8 cellular contexts compared by ENCODE assay signal in genomic region chr1:27829339-27829960, GRCh38. TPM values are rescaled to one million over a fixed set of nuclear protein-coding genes. Genes with fewer than 3 reads are reported as not detected.
DNase-seq lines count a peak whose midpoint lies in the region; ATAC-seq and TF ChIP-seq lines count a peak whose summit lies in the region.
"Not testable (repeated sequence)": the region's sequence is repeated elsewhere in the genome, so short reads cannot be mapped to it uniquely, and the experiment has no call there.

No MANE protein-coding gene starts in this region.

- peaks cover 38% of the 10 kb centered on the region for H3K79me2 ChIP-seq in mammary epithelial cell (ENCODE audit: insufficient read depth, low read length)

- H3K4me3 ChIP-seq in CD4-positive, CD25-positive, alpha-beta regulatory T cell (ENCODE audit: low read depth, low read length): peak overlapping the region; percentile 92
- H3K4me3 ChIP-seq in HUES6 (ENCODE audit: low read depth, low read length); mammary epithelial cell (replicated peaks in 1 of 3; ENCODE audit: insufficient read depth in 1 of 3, low read depth in 2 of 3, low read length in 3 of 3); iPS-18a (ENCODE audit: low read length): not testable (repeated sequence)
- H3K4me3 ChIP-seq in SJCRH30: peak overlapping the region; percentile 96
- H3K4me3 ChIP-seq in subcutaneous abdominal adipose tissue (ENCODE audit: low read depth in 1 of 5, low read length in 5 of 5): peak overlapping the region in 2 of 5 donors; percentile 85 to 93

- not testable (repeated sequence) for ATAC-seq in CD4-positive, CD25-positive, alpha-beta regulatory T cell (ENCODE audit: low read depth in 2 of 2)

- DNase-seq in CD4-positive, CD25-positive, alpha-beta regulatory T cell; SJCRH30; activated T-cell treated with anti-CD3 and anti-CD28 coated beads, Interleukin-2, amount 50 U/mL, for 24 hours; mammary epithelial cell; neural crest cell (ENCODE audit: low read depth, low spot score): not testable (repeated sequence)

- H3K9ac ChIP-seq in HUES6 (ENCODE audit: low read length) (peak overlapping the region; percentile 96), iPS-18a (ENCODE audit: low read length) (peak overlapping the region; percentile 97), subcutaneous abdominal adipose tissue (ENCODE audit: low read length in 5 of 5) (peak overlapping the region in 1 of 5 donors; percentile 97)
- not testable (repeated sequence) for H3K9ac ChIP-seq in mammary epithelial cell (ENCODE audit: insufficient read depth, low read length)

- H3K4me1 Mint-ChIP-seq in CD4-positive, CD25-positive, alpha-beta regulatory T cell: peaks cover 12 to 40% (median 27%) of the 10 kb centered on the region in 4 donors
- H3K4me1 Mint-ChIP-seq in activated T-cell treated with anti-CD3 and anti-CD28 coated beads, Interleukin-2, amount 50 U/mL, for 24 hours (ENCODE audit: low read depth): peaks cover 32% of the 10 kb centered on the region
- peaks cover 26% of the 10 kb centered on the region for H3K4me1 Mint-ChIP-seq in neural crest cell

- peaks cover 19% of the 10 kb centered on the region for H3K36me3 ChIP-seq in CD4-positive, CD25-positive, alpha-beta regulatory T cell (ENCODE audit: control insufficient read depth, insufficient read depth, low read length)
- peaks cover 19% of the 10 kb centered on the region for H3K36me3 ChIP-seq in HUES6 (ENCODE audit: control insufficient read depth, insufficient read depth, low read length)
- H3K36me3 ChIP-seq in SJCRH30: peaks cover 18% of the 10 kb centered on the region
- not testable (repeated sequence) for H3K36me3 ChIP-seq in mammary epithelial cell (ENCODE audit: insufficient read depth, low read length)
- peaks cover 17% of the 10 kb centered on the region for H3K36me3 ChIP-seq in iPS-18a (ENCODE audit: control insufficient read depth, low read depth, low read length)
- peaks cover 9 to 20% (median 17%) of the 10 kb centered on the region in 5 donors for H3K36me3 ChIP-seq in subcutaneous abdominal adipose tissue (ENCODE audit: control insufficient read depth in 5 of 5, insufficient read depth in 5 of 5, low read length in 5 of 5)

- not testable (repeated sequence) for H3K27ac ChIP-seq in CD4-positive, CD25-positive, alpha-beta regulatory T cell (ENCODE audit: insufficient read depth, low read length, poor library complexity, severe bottlenecking); SJCRH30; mammary epithelial cell (ENCODE audit: insufficient read depth, low read depth, low read length); iPS-18a (ENCODE audit: low read length)
- H3K27ac ChIP-seq in HUES6 (ENCODE audit: low read depth, low read length) (peak overlapping the region; percentile 67; the same call in 1 of the 2 replicates), subcutaneous abdominal adipose tissue (ENCODE audit: low read depth, low read length) (peak overlapping the region; percentile 83)

- intact Hi-C loops in mammary epithelial cell (cut with micrococcal nuclease): not testable (repeated sequence)

- H3K9me3 Mint-ChIP-seq in CD4-positive, CD25-positive, alpha-beta regulatory T cell; activated T-cell treated with anti-CD3 and anti-CD28 coated beads, Interleukin-2, amount 50 U/mL, for 24 hours; neural crest cell: not testable (repeated sequence)

- H2AFZ ChIP-seq in mammary epithelial cell (ENCODE audit: low read depth, low read length): peak overlapping the region; percentile 99

- not testable (repeated sequence) for BruUV-seq in mammary epithelial cell (replicated peaks; lab: Mats Ljungman, UMichigan)

- 100% methylated on average over 3 of the region's 4 CpGs for WGBS in mammary epithelial cell (ENCODE audit: low coverage, missing lambda C conversion rate)

- CTCF ChIA-PET in mammary epithelial cell (lab: Charles Lee; ENCODE audit: low non-redundant PET): not testable (repeated sequence)

- H3K27me3 ChIP-seq in CD4-positive, CD25-positive, alpha-beta regulatory T cell (ENCODE audit: control insufficient read depth, insufficient read depth, low read length); HUES6 (ENCODE audit: control insufficient read depth, insufficient read depth, low read length); SJCRH30; mammary epithelial cell (ENCODE audit: insufficient read depth, low read length); iPS-18a (ENCODE audit: control insufficient read depth, insufficient read depth, low read length); subcutaneous abdominal adipose tissue (ENCODE audit: control insufficient read depth in 5 of 5, insufficient read depth in 4 of 5, low read length in 5 of 5): not testable (repeated sequence)

- H3K4me3 Mint-ChIP-seq in CD4-positive, CD25-positive, alpha-beta regulatory T cell: peak overlapping the region; percentile 94 to 98 (median 96)
- H3K4me3 Mint-ChIP-seq in activated T-cell treated with anti-CD3 and anti-CD28 coated beads, Interleukin-2, amount 50 U/mL, for 24 hours: peak overlapping the region; percentile 97
- H3K4me3 Mint-ChIP-seq in neural crest cell: peak overlapping the region; percentile 98

- H4K20me1 ChIP-seq in mammary epithelial cell (ENCODE audit: insufficient read depth, low read length): not testable (repeated sequence)

- H3K36me3 Mint-ChIP-seq in CD4-positive, CD25-positive, alpha-beta regulatory T cell; neural crest cell (ENCODE audit: low read depth): not testable (repeated sequence)
- H3K36me3 Mint-ChIP-seq in activated T-cell treated with anti-CD3 and anti-CD28 coated beads, Interleukin-2, amount 50 U/mL, for 24 hours (ENCODE audit: low read depth): peaks cover 41% of the 10 kb centered on the region

- not testable (repeated sequence) for TF ChIP-seq CTCF in mammary epithelial cell (conservative IDR thresholded peaks at IDR 0.05 in 1 of 2, IDR thresholded peaks at IDR 0.05 in 1 of 2; ENCODE audit: extremely low read depth in 1 of 2, insufficient read depth in 1 of 2, low read depth in 1 of 2, low read length in 2 of 2); neural crest cell (conservative IDR thresholded peaks at IDR 0.05)

- peaks cover 17% of the 10 kb centered on the region for H3K4me1 ChIP-seq in CD4-positive, CD25-positive, alpha-beta regulatory T cell (ENCODE audit: control insufficient read depth, insufficient read depth, low read length, poor library complexity, severe bottlenecking)
- H3K4me1 ChIP-seq in HUES6 (ENCODE audit: control insufficient read depth, insufficient read depth, low read length) (peaks cover 12% of the 10 kb centered on the region), mammary epithelial cell (ENCODE audit: insufficient read depth, low read length) (peaks cover 14% of the 10 kb centered on the region), subcutaneous abdominal adipose tissue (ENCODE audit: control insufficient read depth in 5 of 5, insufficient read depth in 5 of 5, low read length in 5 of 5) (peaks cover 0 to 21% (median 19%) of the 10 kb centered on the region in 5 donors)
- not testable (repeated sequence) for H3K4me1 ChIP-seq in SJCRH30; iPS-18a (ENCODE audit: control insufficient read depth, low read depth, low read length)

- not testable (repeated sequence) for H3K9me3 ChIP-seq in CD4-positive, CD25-positive, alpha-beta regulatory T cell (ENCODE audit: control insufficient read depth in 2 of 2, low read length in 2 of 2); HUES6 (ENCODE audit: control insufficient read depth, insufficient read depth, low read depth, low read length); SJCRH30 (replicated peaks); mammary epithelial cell (replicated peaks; ENCODE audit: insufficient read depth, low read length); iPS-18a (ENCODE audit: control insufficient read depth, low read depth, low read length); subcutaneous abdominal adipose tissue (ENCODE audit: control insufficient read depth in 5 of 5, low read length in 5 of 5)

- peak overlapping the region; percentile 80 for H3K4me2 ChIP-seq in mammary epithelial cell (ENCODE audit: insufficient read depth, low read depth, low read length)

- peak overlapping the region in 2 of 3 donors; percentile 92 to 94 for H3K27ac Mint-ChIP-seq in CD4-positive, CD25-positive, alpha-beta regulatory T cell
- H3K27ac Mint-ChIP-seq in activated T-cell treated with anti-CD3 and anti-CD28 coated beads, Interleukin-2, amount 50 U/mL, for 24 hours: peak overlapping the region; percentile 96
- H3K27ac Mint-ChIP-seq in neural crest cell (ENCODE audit: unreplicated experiment): not testable (repeated sequence)

- not testable (repeated sequence) for H3K27me3 Mint-ChIP-seq in CD4-positive, CD25-positive, alpha-beta regulatory T cell; activated T-cell treated with anti-CD3 and anti-CD28 coated beads, Interleukin-2, amount 50 U/mL, for 24 hours; neural crest cell (ENCODE audit: low read depth)

- in situ Hi-C loops in mammary epithelial cell (cut with MboI; ENCODE audit: low sequenced_read_pairs in 2 of 2): not testable (repeated sequence)

- dilution Hi-C loops in mammary epithelial cell (cut with HindIII; ENCODE audit: low sequenced_read_pairs): not testable (repeated sequence)

RNA-seq across cellular contexts. Expression of gene PPP1R8, which starts 1.1 kb away (rescaled TPM):
- total RNA-seq in CD4-positive, CD25-positive, alpha-beta regulatory T cell: 23.3 TPM
- polyA plus RNA-seq in CD4-positive, CD25-positive, alpha-beta regulatory T cell: 10 to 100 TPM; 40.9 to 45.5 (median 42.3) TPM
- total RNA-seq in SJCRH30 (2014; rRNA removed; shearing (Covaris generic)): 81.7 and 84.5 TPM in 2 replicates
- total RNA-seq in mammary epithelial cell: 10 to 100 TPM; 37.0 to 42.5 TPM
- 34.4 TPM for polyA plus RNA-seq in mammary epithelial cell
- 21.1 TPM for polyA minus RNA-seq in mammary epithelial cell
- total RNA-seq in neural crest cell: 66.1 and 70.4 TPM in 2 replicates

RNA-seq across cellular contexts. Expression of gene THEMIS2, which starts 42.9 kb away (rescaled TPM):
- total RNA-seq in CD4-positive, CD25-positive, alpha-beta regulatory T cell: 57.1 TPM
- polyA plus RNA-seq in CD4-positive, CD25-positive, alpha-beta regulatory T cell: 10 to 100 TPM; 37.9 to 69.9 (median 60.5) TPM
- 13.4 and 13.7 TPM in 2 replicates for total RNA-seq in SJCRH30 (2014; rRNA removed; shearing (Covaris generic))
- total RNA-seq in mammary epithelial cell: 1 to 10 TPM; 3.7 to 4.2 TPM
- 1.8 TPM for polyA plus RNA-seq in mammary epithelial cell
- 3.4 TPM for polyA minus RNA-seq in mammary epithelial cell
- 5.5 and 5.7 TPM in 2 replicates for total RNA-seq in neural crest cell

RNA-seq across cellular contexts. Expression of gene STX12, which starts 56.4 kb away (rescaled TPM):
- 26.8 TPM for total RNA-seq in CD4-positive, CD25-positive, alpha-beta regulatory T cell
- 10 to 100 TPM; 10.2 to 13.8 (median 12.3) TPM for polyA plus RNA-seq in CD4-positive, CD25-positive, alpha-beta regulatory T cell
- 28.1 and 30.9 TPM in 2 replicates for total RNA-seq in SJCRH30 (2014; rRNA removed; shearing (Covaris generic))
- total RNA-seq in mammary epithelial cell (10 to 100 TPM; 39.1 to 59.8 TPM), neural crest cell (26.5 and 26.9 TPM in 2 replicates)
- polyA plus RNA-seq in mammary epithelial cell: 13.0 TPM
- 4.2 TPM for polyA minus RNA-seq in mammary epithelial cell
